1 cellular context compared by ENCODE assay signal in genomic region chr6:52399511-52400315, GRCh38.
TF ChIP-seq lines count a peak whose summit lies in the region.

No MANE protein-coding gene starts in this region.

TF ChIP-seq in WTC11, 78 proteins besides CTCF, POLR2A, EP300 and RAD21 (continued from another document):
- TF ChIP-seq ZNF512 (CRISPR knock-in tag; IDR thresholded peaks at IDR 0.05; ENCODE audit: borderline replicate concordance) (no peak), NFATC4 (CRISPR knock-in tag; IDR thresholded peaks at IDR 0.05) (no peak)
